1 cellular context compared by ENCODE assay signal in genomic region chr6:79234150-79235022, GRCh38.
TF ChIP-seq lines count a peak whose summit lies in the region.

Gene HMGN3 (minus strand): TSS chr6:79234682.

TF ChIP-seq in HepG2, 621 proteins besides CTCF, POLR2A, EP300 and RAD21 (continued from another document and continues in another):
- TF ChIP-seq ZUFSP (CRISPR knock-in tag; IDR thresholded peaks at IDR 0.05; ENCODE audit: borderline replicate concordance) (no peak), PHB2 (IDR thresholded peaks at IDR 0.05; ENCODE audit: partially characterized antibody) (no peak), XBP1 (CRISPR knock-in tag; IDR thresholded peaks at IDR 0.05) (no peak; the same call in 1 of the 2 replicates), FOSL2 (CRISPR knock-in tag; IDR thresholded peaks at IDR 0.05) (no peak; the same call in 1 of the 2 replicates), ZNF143 (CRISPR knock-in tag; IDR thresholded peaks at IDR 0.05) (peak; percentile 60; the same call in 1 of the 2 replicates), DPF2 (CRISPR knock-in tag; IDR thresholded peaks at IDR 0.05; ENCODE audit: borderline replicate concordance, low read depth) (no peak), MTF2 (CRISPR knock-in tag; IDR thresholded peaks at IDR 0.05; ENCODE audit: borderline replicate concordance) (no peak), MED1 (CRISPR knock-in tag; IDR thresholded peaks at IDR 0.05) (peak; percentile 65), BORCS8-MEF2B (CRISPR knock-in tag; IDR thresholded peaks at IDR 0.05) (peak; percentile 95), THAP9 (CRISPR knock-in tag; IDR thresholded peaks at IDR 0.05; ENCODE audit: borderline replicate concordance) (peak; percentile 50; the same call in 1 of the 2 replicates), SYNCRIP (IDR thresholded peaks at IDR 0.05; ENCODE audit: insufficient read depth, low read depth, low read length) (no peak), TBP (CRISPR knock-in tag; IDR thresholded peaks at IDR 0.05) (no peak), PLRG1 (conservative IDR thresholded peaks at IDR 0.05) (no peak), UBTF (CRISPR knock-in tag; IDR thresholded peaks at IDR 0.05) (peak; percentile 49; the same call in 1 of the 2 replicates), NFKB2 (CRISPR knock-in tag; IDR thresholded peaks at IDR 0.05; ENCODE audit: borderline replicate concordance) (peak; percentile 98), ZNF382 (CRISPR knock-in tag; IDR thresholded peaks at IDR 0.05; ENCODE audit: borderline replicate concordance) (no peak), ZNF30 (CRISPR knock-in tag; IDR thresholded peaks at IDR 0.05) (no peak), PAX8 (CRISPR knock-in tag; IDR thresholded peaks at IDR 0.05; ENCODE audit: borderline replicate concordance) (no peak), MLX (CRISPR knock-in tag; IDR thresholded peaks at IDR 0.05) (peak; percentile 75; the same call in 1 of the 2 replicates), POGZ (CRISPR knock-in tag; IDR thresholded peaks at IDR 0.05) (peak; percentile 96), PAXIP1 (CRISPR knock-in tag; conservative IDR thresholded peaks at IDR 0.05) (0 out of 2 replicates have a peak, but pooled peaks have one; percentile 22), ZNF430 (CRISPR knock-in tag; IDR thresholded peaks at IDR 0.05) (peak; percentile 60; the same call in 1 of the 2 replicates), NFAT5 (CRISPR knock-in tag; IDR thresholded peaks at IDR 0.05) (peak; percentile 90), ZNF605 (CRISPR knock-in tag; IDR thresholded peaks at IDR 0.05) (peak; percentile 94), ZNF253 (CRISPR knock-in tag; IDR thresholded peaks at IDR 0.05; ENCODE audit: borderline replicate concordance) (peak; percentile 85; the same call in 1 of the 2 replicates), CHD2 (IDR thresholded peaks at IDR 0.05; ENCODE audit: low read depth, low read length) (no peak), ZNF501 (CRISPR knock-in tag; IDR thresholded peaks at IDR 0.05) (peak; percentile 71), SIN3A (IDR thresholded peaks at IDR 0.05; ENCODE audit: borderline replicate concordance, low read depth, low read length) (no peak; the same call in 1 of the 2 replicates), GPN1 (CRISPR knock-in tag; IDR thresholded peaks at IDR 0.05; ENCODE audit: borderline replicate concordance) (no peak), GPBP1L1 (CRISPR knock-in tag; IDR thresholded peaks at IDR 0.05) (no peak), ZNF138 (CRISPR knock-in tag; IDR thresholded peaks at IDR 0.05; ENCODE audit: low read depth) (0 out of 2 replicates have a peak, but pooled peaks have one; percentile 35), NFE2 (CRISPR knock-in tag; IDR thresholded peaks at IDR 0.05) (no peak), FIP1L1 (IDR thresholded peaks at IDR 0.05; ENCODE audit: borderline replicate concordance, insufficient read depth, low read depth, low read length) (no peak), SP4 (CRISPR knock-in tag; IDR thresholded peaks at IDR 0.05) (peak; percentile 87), KDM4B (CRISPR knock-in tag; IDR thresholded peaks at IDR 0.05) (0 out of 2 replicates have a peak, but pooled peaks have one; percentile 30), ZNF772 (CRISPR knock-in tag; IDR thresholded peaks at IDR 0.05) (0 out of 2 replicates have a peak, but pooled peaks have one; percentile 46), ZNF234 (CRISPR knock-in tag; conservative IDR thresholded peaks at IDR 0.05) (no peak), KLF6 (CRISPR knock-in tag; IDR thresholded peaks at IDR 0.05) (peak; percentile 90), YY1 (IDR thresholded peaks at IDR 0.05; ENCODE audit: insufficient read depth, insufficient replicate concordance, low read depth, low read length) (peak; percentile 47), HNF4A (CRISPR knock-in tag; IDR thresholded peaks at IDR 0.05) (no peak), CBX5 (CRISPR knock-in tag; IDR thresholded peaks at IDR 0.05; ENCODE audit: borderline replicate concordance) (0 out of 2 replicates have a peak, but pooled peaks have one; percentile 51), RBFOX2 (IDR thresholded peaks at IDR 0.05; ENCODE audit: low read depth, low read length) (peak; percentile 72), TP53 (CRISPR knock-in tag; conservative IDR thresholded peaks at IDR 0.05) (0 out of 2 replicates have a peak, but pooled peaks have one; percentile 16), PRPF4 (IDR thresholded peaks at IDR 0.05; ENCODE audit: low read depth, low read length, poor library complexity, severe bottlenecking) (no peak), HIC2 (CRISPR knock-in tag; IDR thresholded peaks at IDR 0.05; ENCODE audit: low read depth) (no peak; the same call in 1 of the 2 replicates)
